In genomic region chr12:62606654-62607053, GRCh38 we compare ENCODE assay signal across 2 cellular contexts.
TF ChIP-seq lines count a peak whose summit lies in the region.

No MANE protein-coding gene starts in this region.

TF ChIP-seq in SK-N-SH, 30 proteins besides CTCF, POLR2A, EP300 and RAD21 (continued from another document):
- TF ChIP-seq, protein P1, sequence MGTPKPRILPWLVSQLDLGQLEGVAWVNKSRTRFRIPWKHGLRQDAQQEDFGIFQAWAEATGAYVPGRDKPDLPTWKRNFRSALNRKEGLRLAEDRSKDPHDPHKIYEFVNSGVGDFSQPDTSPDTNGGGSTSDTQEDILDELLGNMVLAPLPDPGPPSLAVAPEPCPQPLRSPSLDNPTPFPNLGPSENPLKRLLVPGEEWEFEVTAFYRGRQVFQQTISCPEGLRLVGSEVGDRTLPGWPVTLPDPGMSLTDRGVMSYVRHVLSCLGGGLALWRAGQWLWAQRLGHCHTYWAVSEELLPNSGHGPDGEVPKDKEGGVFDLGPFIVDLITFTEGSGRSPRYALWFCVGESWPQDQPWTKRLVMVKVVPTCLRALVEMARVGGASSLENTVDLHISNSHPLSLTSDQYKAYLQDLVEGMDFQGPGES (IDR thresholded peaks at IDR 0.05; ENCODE audit: low read depth, low read length): no peak
- TF ChIP-seq RFX5 (IDR thresholded peaks at IDR 0.05; ENCODE audit: low read length) (no peak), GATA2 (CRISPR knock-in tag; IDR thresholded peaks at IDR 0.05) (no peak), GABPA (IDR thresholded peaks at IDR 0.05; ENCODE audit: low read depth) (no peak)
- TF ChIP-seq, protein P2, sequence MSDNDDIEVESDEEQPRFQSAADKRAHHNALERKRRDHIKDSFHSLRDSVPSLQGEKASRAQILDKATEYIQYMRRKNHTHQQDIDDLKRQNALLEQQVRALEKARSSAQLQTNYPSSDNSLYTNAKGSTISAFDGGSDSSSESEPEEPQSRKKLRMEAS (IDR thresholded peaks at IDR 0.05; ENCODE audit: low read depth): no peak

TF ChIP-seq in SK-N-SH treated with all-trans-retinoic acid at 6 μM for 48 hours, 23 proteins besides CTCF, POLR2A, EP300 and RAD21 (continued from another document):
- TF ChIP-seq CREB5 (CRISPR knock-in tag; IDR thresholded peaks at IDR 0.05; ENCODE audit: low read depth) (no peak), OSR1 (CRISPR knock-in tag; IDR thresholded peaks at IDR 0.05) (no peak), ZNF70 (CRISPR knock-in tag; IDR thresholded peaks at IDR 0.05) (no peak), ESRRG (CRISPR knock-in tag; IDR thresholded peaks at IDR 0.05) (no peak), ISL1 (CRISPR knock-in tag; IDR thresholded peaks at IDR 0.05) (no peak), ZFP30 (CRISPR knock-in tag; IDR thresholded peaks at IDR 0.05) (no peak), PATZ1 (CRISPR knock-in tag; IDR thresholded peaks at IDR 0.05; ENCODE audit: borderline replicate concordance) (no peak), ZNF565 (CRISPR knock-in tag; conservative IDR thresholded peaks at IDR 0.05; ENCODE audit: low read depth) (no peak), GLIS3 (CRISPR knock-in tag; IDR thresholded peaks at IDR 0.05) (no peak), ZNF8 (CRISPR knock-in tag; IDR thresholded peaks at IDR 0.05) (no peak), PPARA (CRISPR knock-in tag; IDR thresholded peaks at IDR 0.05; ENCODE audit: borderline replicate concordance) (no peak), CSDC2 (CRISPR knock-in tag; IDR thresholded peaks at IDR 0.05) (no peak), TOX (CRISPR knock-in tag; IDR thresholded peaks at IDR 0.05; ENCODE audit: borderline replicate concordance) (no peak), SNAI2 (CRISPR knock-in tag; IDR thresholded peaks at IDR 0.05) (no peak), ZFP3 (CRISPR knock-in tag; IDR thresholded peaks at IDR 0.05) (no peak), ZC3H10 (CRISPR knock-in tag; IDR thresholded peaks at IDR 0.05) (no peak), RARB (CRISPR knock-in tag; IDR thresholded peaks at IDR 0.05) (no peak)
- TF ChIP-seq, protein P3, sequence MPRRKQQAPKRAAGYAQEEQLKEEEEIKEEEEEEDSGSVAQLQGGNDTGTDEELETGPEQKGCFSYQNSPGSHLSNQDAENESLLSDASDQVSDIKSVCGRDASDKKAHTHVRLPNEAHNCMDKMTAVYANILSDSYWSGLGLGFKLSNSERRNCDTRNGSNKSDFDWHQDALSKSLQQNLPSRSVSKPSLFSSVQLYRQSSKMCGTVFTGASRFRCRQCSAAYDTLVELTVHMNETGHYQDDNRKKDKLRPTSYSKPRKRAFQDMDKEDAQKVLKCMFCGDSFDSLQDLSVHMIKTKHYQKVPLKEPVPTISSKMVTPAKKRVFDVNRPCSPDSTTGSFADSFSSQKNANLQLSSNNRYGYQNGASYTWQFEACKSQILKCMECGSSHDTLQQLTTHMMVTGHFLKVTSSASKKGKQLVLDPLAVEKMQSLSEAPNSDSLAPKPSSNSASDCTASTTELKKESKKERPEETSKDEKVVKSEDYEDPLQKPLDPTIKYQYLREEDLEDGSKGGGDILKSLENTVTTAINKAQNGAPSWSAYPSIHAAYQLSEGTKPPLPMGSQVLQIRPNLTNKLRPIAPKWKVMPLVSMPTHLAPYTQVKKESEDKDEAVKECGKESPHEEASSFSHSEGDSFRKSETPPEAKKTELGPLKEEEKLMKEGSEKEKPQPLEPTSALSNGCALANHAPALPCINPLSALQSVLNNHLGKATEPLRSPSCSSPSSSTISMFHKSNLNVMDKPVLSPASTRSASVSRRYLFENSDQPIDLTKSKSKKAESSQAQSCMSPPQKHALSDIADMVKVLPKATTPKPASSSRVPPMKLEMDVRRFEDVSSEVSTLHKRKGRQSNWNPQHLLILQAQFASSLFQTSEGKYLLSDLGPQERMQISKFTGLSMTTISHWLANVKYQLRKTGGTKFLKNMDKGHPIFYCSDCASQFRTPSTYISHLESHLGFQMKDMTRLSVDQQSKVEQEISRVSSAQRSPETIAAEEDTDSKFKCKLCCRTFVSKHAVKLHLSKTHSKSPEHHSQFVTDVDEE (CRISPR knock-in tag; IDR thresholded peaks at IDR 0.05): no peak
TF ChIP-seq in SK-N-SH treated with all-trans-retinoic acid at 6 μM for 48 hours: peak in this region for 0.
